In the genomic region with DNA sequence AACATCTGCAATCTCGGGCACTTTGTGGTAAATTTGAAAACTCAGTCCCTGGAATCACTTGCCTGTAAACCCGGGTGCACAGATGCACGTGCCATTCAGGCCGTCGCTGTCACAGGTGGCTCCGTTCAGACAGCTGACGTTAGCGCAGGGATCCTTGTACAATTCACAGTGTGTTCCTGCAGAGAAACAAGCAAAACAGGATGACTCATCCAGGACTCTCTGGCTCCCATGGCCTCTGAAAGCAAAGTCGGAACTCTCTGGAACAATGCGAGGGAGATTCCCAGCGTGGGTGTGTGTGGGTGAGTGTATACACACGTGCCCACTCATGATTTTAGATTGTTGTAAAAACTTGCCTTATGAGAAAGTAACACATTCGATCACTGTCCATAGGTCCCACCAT, we compare ENCODE assay signal across 1 cellular context.
TF ChIP-seq lines count a peak whose summit lies in the region.

No MANE protein-coding gene starts in this region.

TF ChIP-seq in GM23338, 12 proteins besides CTCF, POLR2A, EP300 and RAD21 (continued from another document):
- TF ChIP-seq, protein P1, sequence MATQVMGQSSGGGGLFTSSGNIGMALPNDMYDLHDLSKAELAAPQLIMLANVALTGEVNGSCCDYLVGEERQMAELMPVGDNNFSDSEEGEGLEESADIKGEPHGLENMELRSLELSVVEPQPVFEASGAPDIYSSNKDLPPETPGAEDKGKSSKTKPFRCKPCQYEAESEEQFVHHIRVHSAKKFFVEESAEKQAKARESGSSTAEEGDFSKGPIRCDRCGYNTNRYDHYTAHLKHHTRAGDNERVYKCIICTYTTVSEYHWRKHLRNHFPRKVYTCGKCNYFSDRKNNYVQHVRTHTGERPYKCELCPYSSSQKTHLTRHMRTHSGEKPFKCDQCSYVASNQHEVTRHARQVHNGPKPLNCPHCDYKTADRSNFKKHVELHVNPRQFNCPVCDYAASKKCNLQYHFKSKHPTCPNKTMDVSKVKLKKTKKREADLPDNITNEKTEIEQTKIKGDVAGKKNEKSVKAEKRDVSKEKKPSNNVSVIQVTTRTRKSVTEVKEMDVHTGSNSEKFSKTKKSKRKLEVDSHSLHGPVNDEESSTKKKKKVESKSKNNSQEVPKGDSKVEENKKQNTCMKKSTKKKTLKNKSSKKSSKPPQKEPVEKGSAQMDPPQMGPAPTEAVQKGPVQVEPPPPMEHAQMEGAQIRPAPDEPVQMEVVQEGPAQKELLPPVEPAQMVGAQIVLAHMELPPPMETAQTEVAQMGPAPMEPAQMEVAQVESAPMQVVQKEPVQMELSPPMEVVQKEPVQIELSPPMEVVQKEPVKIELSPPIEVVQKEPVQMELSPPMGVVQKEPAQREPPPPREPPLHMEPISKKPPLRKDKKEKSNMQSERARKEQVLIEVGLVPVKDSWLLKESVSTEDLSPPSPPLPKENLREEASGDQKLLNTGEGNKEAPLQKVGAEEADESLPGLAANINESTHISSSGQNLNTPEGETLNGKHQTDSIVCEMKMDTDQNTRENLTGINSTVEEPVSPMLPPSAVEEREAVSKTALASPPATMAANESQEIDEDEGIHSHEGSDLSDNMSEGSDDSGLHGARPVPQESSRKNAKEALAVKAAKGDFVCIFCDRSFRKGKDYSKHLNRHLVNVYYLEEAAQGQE (IDR thresholded peaks at IDR 0.05; ENCODE audit: unreplicated experiment): no peak
- TF ChIP-seq POLR2AphosphoS5 (IDR thresholded peaks at IDR 0.05; ENCODE audit: low read depth) (no peak), ZNF114 (CRISPR knock-in tag; IDR thresholded peaks at IDR 0.05) (no peak), NANOG (IDR thresholded peaks at IDR 0.05; ENCODE audit: borderline replicate concordance) (no peak), EZH2phosphoT487 (IDR thresholded peaks at IDR 0.05; ENCODE audit: unreplicated experiment) (no peak), ZNF331 (CRISPR knock-in tag; IDR thresholded peaks at IDR 0.05; ENCODE audit: low read depth) (no peak)
- TF ChIP-seq, protein P2, sequence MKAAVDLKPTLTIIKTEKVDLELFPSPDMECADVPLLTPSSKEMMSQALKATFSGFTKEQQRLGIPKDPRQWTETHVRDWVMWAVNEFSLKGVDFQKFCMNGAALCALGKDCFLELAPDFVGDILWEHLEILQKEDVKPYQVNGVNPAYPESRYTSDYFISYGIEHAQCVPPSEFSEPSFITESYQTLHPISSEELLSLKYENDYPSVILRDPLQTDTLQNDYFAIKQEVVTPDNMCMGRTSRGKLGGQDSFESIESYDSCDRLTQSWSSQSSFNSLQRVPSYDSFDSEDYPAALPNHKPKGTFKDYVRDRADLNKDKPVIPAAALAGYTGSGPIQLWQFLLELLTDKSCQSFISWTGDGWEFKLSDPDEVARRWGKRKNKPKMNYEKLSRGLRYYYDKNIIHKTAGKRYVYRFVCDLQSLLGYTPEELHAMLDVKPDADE (IDR thresholded peaks at IDR 0.05): no peak
